8 cellular contexts compared by ENCODE assay signal in the genomic region with DNA sequence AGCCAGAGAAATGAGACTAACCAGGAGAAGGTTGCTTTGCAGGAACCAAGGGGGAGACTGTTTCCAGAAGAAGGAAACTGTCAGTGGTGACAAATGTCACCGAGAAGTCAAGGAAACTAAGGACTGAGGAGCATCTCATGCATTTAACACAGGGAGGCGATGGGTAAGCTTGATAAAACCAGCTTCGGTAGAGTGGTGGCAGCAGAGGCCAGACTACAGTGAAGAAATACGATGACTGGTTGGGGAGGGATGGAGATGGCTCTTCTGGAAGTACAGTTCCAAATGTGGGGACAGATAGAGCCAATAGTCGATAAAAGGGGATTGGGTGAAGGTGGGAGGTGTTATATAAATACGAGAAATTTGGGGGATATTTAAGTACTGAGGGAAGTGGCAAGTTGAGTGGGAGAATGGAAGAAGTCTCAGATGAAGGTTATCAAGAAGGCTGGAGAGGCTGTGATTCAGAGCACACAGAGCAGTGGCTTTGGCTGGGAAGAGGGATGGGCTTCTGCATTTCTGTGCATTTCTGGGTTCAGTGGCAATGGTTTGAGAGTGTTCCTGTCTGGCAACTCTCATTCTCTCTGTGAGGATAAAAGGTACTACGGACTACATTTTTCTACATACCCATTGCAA. TPM values are rescaled to one million over a fixed set of nuclear protein-coding genes. Genes with fewer than 3 reads are reported as not detected.
DNase-seq lines count a peak whose midpoint lies in the region; ATAC-seq and TF ChIP-seq lines count a peak whose summit lies in the region.

No MANE protein-coding gene starts in this region.

- H3K27me3 ChIP-seq in stomach: peaks cover 0 to 11% (median 0%) of the 10 kb centered on the region in 3 donors

- H3K4me1 Mint-ChIP-seq in T-helper 17 cell: peaks cover 29% of the 10 kb centered on the region

- H3K9me3 ChIP-seq in T-helper 17 cell (ENCODE audit: control insufficient read depth, low read length, poor library complexity, severe bottlenecking) (no peaks in the 10 kb centered on the region), stomach (no peaks in the 10 kb centered on the region)

- H3K36me3 Mint-ChIP-seq in T-helper 17 cell (ENCODE audit: low read depth): no peaks in the 10 kb centered on the region

- no peaks in the 10 kb centered on the region for H3K4me1 ChIP-seq in stomach

- intact Hi-C loops in stomach (cut with DNase I; ENCODE audit: low total_unique reads): no loop called here

- TF ChIP-seq CTCF in LNCaP clone FGC (IDR thresholded peaks at IDR 0.05; ENCODE audit: control insufficient read depth, extremely low read depth, insufficient read depth) (peak; percentile 74), stomach (IDR thresholded peaks at IDR 0.05) (peak in 3 of 7 experiments; percentile 12 to 49 (median 41))

- H3K4me3 Mint-ChIP-seq in T-helper 17 cell: peak overlapping the region; percentile 33

- H3K36me3 ChIP-seq in stomach: no peaks in the 10 kb centered on the region

- no peak for TF ChIP-seq POLR2A in stomach (IDR thresholded peaks at IDR 0.05)

- WGBS in stomach, 5 donors: 30 to 36% (median 35%) methylated on average over 7 of the region's 7 CpGs

- peak overlapping the region; percentile 41 for H3K27ac Mint-ChIP-seq in T-helper 17 cell

- DNase-seq in DMS153 (lab: John Stamatoyannopoulos, UW) (peak; percentile 57), LNCaP clone FGC (ENCODE audit: low read depth) (no peak), T-helper 17 cell (no peak), fibroblast of gingiva (ENCODE audit: low read depth) (peak; percentile 15), nucleus accumbens (lab: John Stamatoyannopoulos, UW) (peak in 38 of 56 donors; percentile 5 to 75 (median 42)), stomach (no peak)

- no peak overlapping the region for H3K4me3 ChIP-seq in LNCaP clone FGC (ENCODE audit: low read depth, low read length)
- H3K4me3 ChIP-seq in stomach: no peak overlapping the region

- H3K27me3 Mint-ChIP-seq in T-helper 17 cell: peaks cover 7% of the 10 kb centered on the region

- no peak overlapping the region for H3K27ac ChIP-seq in stomach

- ATAC-seq in GM19043 (IDR thresholded peaks at IDR 0.05; ENCODE audit: low read depth, unreplicated experiment) (peak; percentile 74), T-helper 17 cell (peak; percentile 72), GM18909 (IDR thresholded peaks at IDR 0.05; ENCODE audit: poor library complexity, unreplicated experiment) (no peak)

- no peak for TF ChIP-seq EP300 in stomach (IDR thresholded peaks at IDR 0.05)

RNA-seq across cellular contexts. Expression of gene SC5D, which starts 29.2 kb away (rescaled TPM):
- total RNA-seq in T-helper 17 cell (10 to 100 TPM; 24.7 to 29.7 TPM), stomach (100 to 1,000 TPM in 1 of 5 donors, 10 to 100 TPM in 4; 10.7 to 129 (median 19.0) TPM)
- 10 to 100 TPM in 2 of 3 donors, 1 to 10 TPM in 1; 8.2 to 17.4 (median 15.8) TPM for polyA plus RNA-seq in stomach

Comparison
In these comparisons a context has a peak if more than half of its experiments do, and no peak if none do; other contexts are left out.
1. DNase-seq: peak in DMS153 (single experiment), fibroblast of gingiva (single experiment) and nucleus accumbens (38 of 56); none in LNCaP clone FGC (single experiment), T-helper 17 cell (0 of 3) and stomach (single experiment).